31 cellular contexts compared by ENCODE assay signal in genomic region chr6:139415365-139415764, GRCh38.
"Had no signal": no experiment of that assay in that cellular context is flagged by ENCODE, and none has a peak within 500 bp of the region (broad histone marks: within the 10 kb centered on the region; RNA-seq: fewer than 3 reads in every experiment).

No MANE protein-coding gene starts in this region.

- H3K4me3 ChIP-seq: ascending aorta, breast epithelium, cardiac muscle cell, colonic mucosa, dorsolateral prefrontal cortex, esophagus muscularis mucosa, gastrocnemius medialis, heart right ventricle had no signal

- ATAC-seq: activated CD4-positive, alpha-beta T cell treated with anti-CD3 and anti-CD28 coated beads for 36 hours; activated CD4-positive, CD25-positive, alpha-beta regulatory T cell treated with anti-CD3 and anti-CD28 coated beads, Interleukin-2, amount 50 U/mL, for 24 hours; activated naive CD4-positive, alpha-beta T cell treated with anti-CD3 and anti-CD28 coated beads, Interleukin-2, amount 50 U/mL, for 72 hours; activated T-cell treated with anti-CD3 and anti-CD28 coated beads, Interleukin-2, amount 50 U/mL, for 72 hours; foreskin keratinocyte; gastrocnemius medialis; heart right ventricle; T-helper 17 cell had no signal

- H3K27ac ChIP-seq: ascending aorta, breast epithelium, cardiac muscle cell, colonic mucosa, dorsolateral prefrontal cortex, esophagus muscularis mucosa, foreskin keratinocyte, gastrocnemius medialis, heart right ventricle, WERI-Rb-1 had no signal

- H3K4me1 ChIP-seq: ascending aorta, breast epithelium, colonic mucosa, esophagus muscularis mucosa, foreskin keratinocyte, gastrocnemius medialis had no signal

- H3K27me3 ChIP-seq: ascending aorta, breast epithelium, cardiac muscle cell, colonic mucosa, dorsolateral prefrontal cortex, esophagus muscularis mucosa, foreskin keratinocyte, gastrocnemius medialis, heart right ventricle had no signal

- H3K36me3 ChIP-seq: ascending aorta, breast epithelium, cardiac muscle cell, colonic mucosa, esophagus muscularis mucosa, gastrocnemius medialis, heart right ventricle, WERI-Rb-1 had no signal

- DNase-seq: activated B cell treated with CpG ODN at 0.5 μM for 24 hours; activated CD4-positive, alpha-beta memory T cell treated with anti-CD3 and anti-CD28 coated beads, Interleukin-2, amount 10 ng/mL, durations not matched to agents 7 days and 5 days; activated CD4-positive, alpha-beta T cell treated with anti-CD3 and anti-CD28 coated beads for 36 hours; activated CD4-positive, alpha-beta T cell treated with anti-CD3 and anti-CD28 coated beads, Interleukin-2, amount 10 ng/mL, durations not matched to agents 7 days and 5 days; activated CD4-positive, alpha-beta T cell treated with anti-CD3 and anti-CD28 coated beads, Interleukin-2, amount 50 U/mL, for 4 hours; activated CD8-positive, alpha-beta memory T cell treated with anti-CD3 and anti-CD28 coated beads, Interleukin-2, amount 50 U/mL, for 48 hours; activated gamma-delta T cell; activated naive CD4-positive, alpha-beta T cell; activated naive CD4-positive, alpha-beta T cell treated with anti-CD3 and anti-CD28 coated beads, Interleukin-2, amount 10 ng/mL, durations not matched to agents 7 days and 5 days; activated naive CD8-positive, alpha-beta T cell treated with anti-CD3 and anti-CD28 coated beads, Interleukin-2, amount 10 ng/mL, durations not matched to agents 7 days and 5 days; activated T-cell treated with anti-CD3 and anti-CD28 coated beads for 4 hours; activated T-cell treated with anti-CD3 and anti-CD28 coated beads, Interleukin-2, amount 50 U/mL, for 24 hours; activated T-cell treated with anti-CD3 and anti-CD28 coated beads, Interleukin-2, amount 50 U/mL, for 72 hours; central memory CD4-positive, alpha-beta T cell; cerebellar nuclear complex; colonic mucosa; dorsolateral prefrontal cortex; effector memory CD4-positive, alpha-beta T cell; foreskin keratinocyte; gastrocnemius medialis; heart right ventricle; T-helper 1 cell; T-helper 17 cell; T1000; WERI-Rb-1 had no signal

- H3K9me3 ChIP-seq: ascending aorta, breast epithelium, colonic mucosa, esophagus muscularis mucosa, gastrocnemius medialis, heart right ventricle had no signal
